Comparison of ENCODE assay signal across 15 cellular contexts in genomic region chr2:133326651-133327397, GRCh38.
A peak's percentile ranks its signal among the peaks of the same experiment; 100 is the strongest.
DNase-seq lines count a peak whose midpoint lies in the region; ATAC-seq and TF ChIP-seq lines count a peak whose summit lies in the region.
"Had no signal": no experiment of that assay in that cellular context is flagged by ENCODE, and none has a peak within 500 bp of the region (broad histone marks: within the 10 kb centered on the region; RNA-seq: fewer than 3 reads in every experiment).

No MANE protein-coding gene starts in this region.

- H3K4me2 ChIP-seq in skeletal muscle satellite cell (ENCODE audit: low read length): no peak overlapping the region

- TF ChIP-seq CTCF in epithelial cell of esophagus (IDR thresholded peaks at IDR 0.05; ENCODE audit: insufficient read depth, low read depth, low read length, missing control alignments): no peak
- no peak for TF ChIP-seq CTCF in mucosa of descending colon (IDR thresholded peaks at IDR 0.05)
- TF ChIP-seq CTCF in heart right ventricle (IDR thresholded peaks at IDR 0.05): no peak

- H3K27me3 ChIP-seq in skeletal muscle satellite cell (ENCODE audit: control insufficient read depth, insufficient read depth, low read length): no peaks in the 10 kb centered on the region
- H3K27me3 ChIP-seq in heart right ventricle: no peaks in the 10 kb centered on the region
- H3K27me3 ChIP-seq: Peyer's patch, thyroid gland had no signal

- H3K4me1 ChIP-seq in skeletal muscle satellite cell (ENCODE audit: control insufficient read depth, insufficient read depth, low read length): peaks cover 36% of the 10 kb centered on the region
- H3K4me1 ChIP-seq in mucosa of descending colon (ENCODE audit: low read depth): no peaks in the 10 kb centered on the region
- H3K4me1 ChIP-seq in heart right ventricle: peaks cover 0 to 4% (median 0%) of the 10 kb centered on the region in 9 donors
- H3K4me1 ChIP-seq: Peyer's patch, thyroid gland had no signal

- H3K4me3 ChIP-seq in epithelial cell of esophagus (ENCODE audit: low read length): no peak overlapping the region
- no peak overlapping the region for H3K4me3 ChIP-seq in skeletal muscle satellite cell (ENCODE audit: low read length)
- no peak overlapping the region for H3K4me3 ChIP-seq in mucosa of descending colon
- no peak overlapping the region for H3K4me3 ChIP-seq in heart right ventricle
- H3K4me3 ChIP-seq: Peyer's patch, thyroid gland had no signal

- no peak for ATAC-seq in mucosa of descending colon
- no peak for ATAC-seq in heart right ventricle
- ATAC-seq: activated naive CD4-positive, alpha-beta T cell treated with anti-CD3 and anti-CD28 coated beads, Interleukin-2, amount 50 U/mL, for 72 hours; esophagus mucosa had no signal

- no peaks in the 10 kb centered on the region for H3K36me3 ChIP-seq in skeletal muscle satellite cell (ENCODE audit: insufficient read depth, low read length)
- H3K36me3 ChIP-seq in mucosa of descending colon (ENCODE audit: low read depth): no peaks in the 10 kb centered on the region
- H3K36me3 ChIP-seq in heart right ventricle: no peaks in the 10 kb centered on the region
- H3K36me3 ChIP-seq: Peyer's patch, thyroid gland had no signal

- H3K27ac ChIP-seq in heart right ventricle: no peak overlapping the region
- H3K27ac ChIP-seq: Peyer's patch, thyroid gland had no signal

- intact Hi-C loops in mucosa of descending colon (cut with DNase I, micrococcal nuclease) (no loop called here), heart right ventricle (cut with DNase I) (no loop called here)

- H3K9me3 ChIP-seq in skeletal muscle satellite cell (replicated peaks; ENCODE audit: low read length): no peaks in the 10 kb centered on the region
- no peaks in the 10 kb centered on the region for H3K9me3 ChIP-seq in mucosa of descending colon
- no peaks in the 10 kb centered on the region for H3K9me3 ChIP-seq in heart right ventricle
- H3K9me3 ChIP-seq: Peyer's patch, thyroid gland had no signal

- 80 to 84% methylated on average over 7 of the region's 7 CpGs for WGBS in heart right ventricle, 2 donors

- DNase-seq in NCI-H2029 (lab: John Stamatoyannopoulos, UW): peak; percentile 52
- no peak for DNase-seq in NCI-H2029 treated with DMSO at 0.1 percent for 48 hours (lab: John Stamatoyannopoulos, UW)
- peak; percentile 60 for DNase-seq in NCI-H510A (lab: John Stamatoyannopoulos, UW)
- peak; percentile 19 for DNase-seq in epithelial cell of esophagus (ENCODE audit: low read depth)
- no peak for DNase-seq in mucosa of descending colon
- DNase-seq in heart right ventricle: no peak
- no peak for DNase-seq in islet precursor cell
- DNase-seq: activated CD8-positive, alpha-beta memory T cell treated with anti-CD3 and anti-CD28 coated beads for 24 hours; Karpas-422; NCI-H2081; Peyer's patch; thyroid gland had no signal

- peak overlapping the region; percentile 50 for H3K9ac ChIP-seq in skeletal muscle satellite cell (ENCODE audit: low read depth, low read length)

Comparison
In these comparisons a context has a peak if more than half of its experiments do, and no peak if none do; other contexts are left out.
1. DNase-seq: peak in NCI-H2029 (single experiment), NCI-H510A (single experiment) and epithelial cell of esophagus (single experiment); none in NCI-H2029 treated with DMSO at 0.1 percent for 48 hours (single experiment), mucosa of descending colon (0 of 3), heart right ventricle (0 of 2) and islet precursor cell (single experiment).